19 cellular contexts compared by ENCODE assay signal in genomic region chr5:173855995-173856656, GRCh38. TPM values are rescaled to one million over a fixed set of nuclear protein-coding genes. Genes with fewer than 3 reads are reported as not detected.
DNase-seq lines count a peak whose midpoint lies in the region; ATAC-seq, FAIRE-seq and TF ChIP-seq lines count a peak whose summit lies in the region.
"Had no signal": no experiment of that assay in that cellular context is flagged by ENCODE, and none has a peak within 500 bp of the region (broad histone marks: within the 10 kb centered on the region; RNA-seq: fewer than 3 reads in every experiment).

No MANE protein-coding gene starts in this region.

- peaks cover 13% of the 10 kb centered on the region for H3K27me3 Mint-ChIP-seq in activated CD4-positive, alpha-beta T cell treated with anti-CD3 and anti-CD28 coated beads, Interleukin-2, amount 10 ng/mL, durations not matched to agents 7 days and 5 days
- peaks cover 4% of the 10 kb centered on the region for H3K27me3 Mint-ChIP-seq in nephron (ENCODE audit: low read depth)
- peaks cover 6% of the 10 kb centered on the region for H3K27me3 Mint-ChIP-seq in stimulated activated memory B cell treated with anti-CD40 and anti-IgM and Interleukin-4, amounts not matched to agents 10 μg/mL and 1 μg/mL and 100 μg/mL, for 72 hours

- no TSS peak for BruUV-seq in K562 (replicated peaks; lab: Mats Ljungman, UMichigan)

- H3K9me3 Mint-ChIP-seq in activated CD4-positive, alpha-beta T cell treated with anti-CD3 and anti-CD28 coated beads, Interleukin-2, amount 10 ng/mL, durations not matched to agents 7 days and 5 days = no peaks in the 10 kb centered on the region
- no peaks in the 10 kb centered on the region for H3K9me3 Mint-ChIP-seq in nephron
- H3K9me3 Mint-ChIP-seq in stimulated activated memory B cell treated with anti-CD40 and anti-IgM and Interleukin-4, amounts not matched to agents 10 μg/mL and 1 μg/mL and 100 μg/mL, for 72 hours = no peaks in the 10 kb centered on the region
- H3K9me3 Mint-ChIP-seq: CD4-positive, alpha-beta T cell had no signal

- no peak for DNase-seq in activated CD4-positive, alpha-beta T cell treated with anti-CD3 and anti-CD28 coated beads, Interleukin-2, amount 10 ng/mL, durations not matched to agents 7 days and 5 days
- DNase-seq in activated CD4-positive, alpha-beta T cell treated with anti-CD3 and anti-CD28 coated beads for 48 hours = no peak
- DNase-seq in K562 (ENCODE audit: extremely low read depth in 1 of 4, low spot score in 3 of 4) (no peak), AG08396 (ENCODE audit: low spot score) (no peak), head of caudate nucleus (no peak), testis (no peak)
- DNase-seq: CD4-positive, alpha-beta T cell; DMS79 treated with DMSO at 0.1 percent for 48 hours; NCI-H1436; NCI-H2029; NCI-H2171; NCI-H446 treated with DMSO at 0.1 percent for 48 hours; NK-92 treated with Interleukin-12 subunit alpha and Interleukin-12 subunit beta, amount 100 ng/mL, for 24 hours; SHP77 treated with DMSO at 0.1 percent for 48 hours had no signal

- in situ Hi-C loops in K562 (cut with MboI) = no loop called here

- TF ChIP-seq EP300 in K562 (IDR thresholded peaks at IDR 0.05; ENCODE audit: low read length) = no peak

- H4K20me1 ChIP-seq in K562 (replicated peaks; ENCODE audit: control insufficient read depth, insufficient read depth, low read length) = no peaks in the 10 kb centered on the region

- no peak overlapping the region for H3K4me3 Mint-ChIP-seq in activated CD4-positive, alpha-beta T cell treated with anti-CD3 and anti-CD28 coated beads, Interleukin-2, amount 10 ng/mL, durations not matched to agents 7 days and 5 days
- no peak overlapping the region for H3K4me3 Mint-ChIP-seq in nephron
- H3K4me3 Mint-ChIP-seq in stimulated activated memory B cell treated with anti-CD40 and anti-IgM and Interleukin-4, amounts not matched to agents 10 μg/mL and 1 μg/mL and 100 μg/mL, for 72 hours = no peak overlapping the region
- H3K4me3 Mint-ChIP-seq: CD4-positive, alpha-beta T cell had no signal

- POLR2A ChIA-PET in activated CD4-positive, alpha-beta T cell treated with anti-CD3 and anti-CD28 coated beads, Interleukin-2, amount 10 ng/mL, durations not matched to agents 7 days and 5 days (lab: Charles Lee) = no interaction called here
- POLR2A ChIA-PET in K562 (lab: Yijun Ruan, JAX) = interaction anchor here (0.6 to 3.1 kb wide), 14 partner anchors 8 to 54 kb away, joined by 3 to 11 read pairs (median 4); partner anchors contain the start of gene CPEB4

- 0% methylated on average over 2 of the region's 2 CpGs for WGBS in K562 (ENCODE audit: insufficient coverage, low coverage, missing lambda C conversion rate)
- WGBS in testis, 2 donors = 77 to 83% methylated on average over 2 of the region's 2 CpGs

- H3K9me3 ChIP-seq in K562 (replicated peaks; ENCODE audit: control insufficient read depth, insufficient read depth, low read depth, low read length) = no peaks in the 10 kb centered on the region
- H3K9me3 ChIP-seq in testis = no peaks in the 10 kb centered on the region
- H3K9me3 ChIP-seq: BE2C had no signal

- peak overlapping the region; percentile 66 for H2AFZ ChIP-seq in K562 (ENCODE audit: low read depth, low read length)

- H3K27ac Mint-ChIP-seq in activated CD4-positive, alpha-beta T cell treated with anti-CD3 and anti-CD28 coated beads, Interleukin-2, amount 10 ng/mL, durations not matched to agents 7 days and 5 days = peak overlapping the region; percentile 41
- H3K27ac Mint-ChIP-seq in nephron = peak overlapping the region; percentile 6 to 94 (median 55)
- H3K27ac Mint-ChIP-seq in stimulated activated memory B cell treated with anti-CD40 and anti-IgM and Interleukin-4, amounts not matched to agents 10 μg/mL and 1 μg/mL and 100 μg/mL, for 72 hours = peak overlapping the region; percentile 0
- H3K27ac Mint-ChIP-seq: CD4-positive, alpha-beta T cell had no signal

- no peaks in the 10 kb centered on the region for H3K9me1 ChIP-seq in K562 (ENCODE audit: control insufficient read depth, insufficient read depth, low read length)

- H3K4me2 ChIP-seq in K562 (ENCODE audit: insufficient read depth, low read length) = peak overlapping the region; percentile 68

- H3K36me3 ChIP-seq in K562 (ENCODE audit: control insufficient read depth, insufficient read depth, low read length) (no peaks in the 10 kb centered on the region), testis (ENCODE audit: low read depth, missing control alignments) (no peaks in the 10 kb centered on the region)
- H3K36me3 ChIP-seq: BE2C had no signal

- H3K4me3 ChIP-seq in K562 (no peak overlapping the region), testis (no peak overlapping the region)

- no peaks in the 10 kb centered on the region for H3K36me3 Mint-ChIP-seq in activated CD4-positive, alpha-beta T cell treated with anti-CD3 and anti-CD28 coated beads, Interleukin-2, amount 10 ng/mL, durations not matched to agents 7 days and 5 days (ENCODE audit: low read depth)
- no peaks in the 10 kb centered on the region for H3K36me3 Mint-ChIP-seq in nephron (ENCODE audit: low read depth)
- no peaks in the 10 kb centered on the region for H3K36me3 Mint-ChIP-seq in stimulated activated memory B cell treated with anti-CD40 and anti-IgM and Interleukin-4, amounts not matched to agents 10 μg/mL and 1 μg/mL and 100 μg/mL, for 72 hours

- H3K9ac ChIP-seq in K562 (ENCODE audit: insufficient read depth in 1 of 2, low read depth in 2 of 2, low read length in 2 of 2) = peak overlapping the region; percentile 53 to 63; a peak in 3 of 4 replicates

- intact Hi-C loops in K562 (cut with micrococcal nuclease) = loop anchor here (1.0 to 2.0 kb wide), 2 partner anchors 17 to 29 kb away; no protein-coding TSS in a partner anchor
- intact Hi-C loops in head of caudate nucleus (cut with DNase I) = no loop called here
- intact Hi-C loops in testis (cut with DNase I; ENCODE audit: low total_unique reads) = no loop called here

- peaks cover 4% of the 10 kb centered on the region for H3K4me1 Mint-ChIP-seq in activated CD4-positive, alpha-beta T cell treated with anti-CD3 and anti-CD28 coated beads, Interleukin-2, amount 10 ng/mL, durations not matched to agents 7 days and 5 days
- H3K4me1 Mint-ChIP-seq in nephron = peaks cover 10% of the 10 kb centered on the region
- H3K4me1 Mint-ChIP-seq in stimulated activated memory B cell treated with anti-CD40 and anti-IgM and Interleukin-4, amounts not matched to agents 10 μg/mL and 1 μg/mL and 100 μg/mL, for 72 hours = peaks cover 19% of the 10 kb centered on the region

- no peaks in the 10 kb centered on the region for H3K79me2 ChIP-seq in K562 (ENCODE audit: control insufficient read depth, insufficient read depth, low read length)

- CTCF ChIA-PET in activated CD4-positive, alpha-beta T cell treated with anti-CD3 and anti-CD28 coated beads, Interleukin-2, amount 10 ng/mL, durations not matched to agents 7 days and 5 days (lab: Charles Lee) = interaction anchor here (1.3 kb wide), 1 partner anchor 9 kb away, joined by 5 read pairs; no protein-coding TSS in a partner anchor
- CTCF ChIA-PET in K562 (lab: Yijun Ruan, JAX; ENCODE audit: low intra/inter-chr PET ratio) = no interaction called here

- H3K27ac ChIP-seq in K562 (ENCODE audit: extremely low read depth, low read depth, low read length) (peak overlapping the region; percentile 85), testis (no peak overlapping the region)
- H3K27ac ChIP-seq: 22Rv1 had no signal

- FAIRE-seq in K562 (lab: Jason Lieb, UNC) = no peak
- FAIRE-seq: D721Med had no signal

- ATAC-seq in K562 = no peak; the same call in 2 of the 3 replicates
- ATAC-seq in stimulated activated memory B cell treated with anti-CD40 and anti-IgM and Interleukin-4, amounts not matched to agents 10 μg/mL and 1 μg/mL and 100 μg/mL, for 72 hours = no peak

- H3K4me1 ChIP-seq in K562 (replicated peaks in 1 of 2; ENCODE audit: control insufficient read depth in 2 of 2, insufficient read depth in 2 of 2, low read length in 2 of 2) = peaks cover 81 to 98% of the 10 kb centered on the region in 2 experiments
- H3K4me1 ChIP-seq in testis = no peaks in the 10 kb centered on the region

- H3K27me3 ChIP-seq in K562 (ENCODE audit: control insufficient read depth in 2 of 2, insufficient read depth in 2 of 2, low read length in 2 of 2) (no peaks in the 10 kb centered on the region; a peak in 1 of 5 replicates), testis (no peaks in the 10 kb centered on the region)
- H3K27me3 ChIP-seq: BE2C had no signal

- TF ChIP-seq CTCF in K562 (IDR thresholded peaks at IDR 0.05 in 2 of 3, conservative IDR thresholded peaks at IDR 0.05 in 1 of 3; ENCODE audit: insufficient read depth in 2 of 3, low read depth in 1 of 3, low read length in 3 of 3) (no peak), nephron (IDR thresholded peaks at IDR 0.05; ENCODE audit: unreplicated experiment in 3 of 3) (no peak), testis (IDR thresholded peaks at IDR 0.05) (no peak)

- TF ChIP-seq POLR2A in K562 (conservative IDR thresholded peaks at IDR 0.05) (no peak), testis (IDR thresholded peaks at IDR 0.05) (no peak)

- no peak for TF ChIP-seq RAD21 in K562 (CRISPR knock-in tag; conservative IDR thresholded peaks at IDR 0.05 in 1 of 2, IDR thresholded peaks at IDR 0.05 in 1 of 2)

TF ChIP-seq in K562, 482 proteins besides CTCF, POLR2A, EP300 and RAD21 (continues in another document):
- TF ChIP-seq NEUROD1 (IDR thresholded peaks at IDR 0.05; ENCODE audit: borderline replicate concordance, low read depth, low read length, partially characterized antibody) = no peak

RNA-seq across cellular contexts. Expression of gene CPEB4, which starts 32.0 kb away (rescaled TPM):
- total RNA-seq in activated CD4-positive, alpha-beta T cell treated with anti-CD3 and anti-CD28 coated beads, Interleukin-2, amount 10 ng/mL, durations not matched to agents 7 days and 5 days = 10 to 100 TPM; 13.9 to 14.0 TPM
- total RNA-seq in K562 (2011; cell fraction: chromatin; rRNA removed; ENCODE audit: low replicate concordance) = 49.3 and 127 TPM in 2 replicates
- 32.2 and 37.4 TPM in 2 replicates for total RNA-seq in K562 (2011; cell fraction: nucleolus; rRNA removed)
- 56.7 and 64.2 TPM in 2 replicates for total RNA-seq in K562 (2011; cell fraction: nucleoplasm; rRNA removed)
- 9.5 and 10.2 TPM in 2 replicates for total RNA-seq in K562 (2014; rRNA removed)
- total RNA-seq in K562 (2014; rRNA removed; fragmentation: Illumina TruSeq; extraction: Trizol) = 20.6 and 21.8 TPM in 2 replicates
- total RNA-seq in K562 (2015; rRNA removed; fragmentation: Illumina TruSeq; extraction: Trizol) = 12.0 and 12.4 TPM in 2 replicates
- 17.7 and 19.7 TPM in 2 replicates for total RNA-seq in K562 (2021)
- polyA plus RNA-seq in K562 (2011; rRNA removed) = 17.6 and 21.3 TPM in 2 replicates
- 9.8 and 13.5 TPM in 2 replicates for polyA plus RNA-seq in K562 (2011; cell fraction: cytosol; rRNA removed)
- 33.8 and 38.5 TPM in 2 replicates for polyA plus RNA-seq in K562 (2011; cell fraction: nucleus; rRNA removed)
- 11.6 and 13.2 TPM in 2 replicates for polyA plus RNA-seq in K562 (2012)
- 9.3 and 13.2 TPM in 2 replicates for polyA plus RNA-seq in K562 (2014; fragmentation: Illumina TruSeq; extraction: Trizol)
- polyA plus RNA-seq in K562 (2014; fragmentation: Nextera tagmentation; extraction: Ambion mirVana) = 10 to 100 TPM in 1 of 2 experiments, 1 to 10 TPM in 1; 7.4 to 10.2 TPM
- polyA plus RNA-seq in K562 (2014; rRNA removed) = 11.0 and 12.2 TPM in 2 replicates
- 49.0 and 67.5 TPM in 2 replicates for polyA minus RNA-seq in K562 (2011; rRNA and poly(A)+ RNA removed)
- polyA minus RNA-seq in K562 (2011; cell fraction: cytosol; rRNA and poly(A)+ RNA removed) = 12.2 and 17.7 TPM in 2 replicates
- polyA minus RNA-seq in K562 (2011; cell fraction: nucleus; rRNA and poly(A)+ RNA removed) = 45.2 and 47.7 TPM in 2 replicates
- total RNA-seq in testis = 10 to 100 TPM; 52.9 to 64.4 TPM
- 29.4 TPM for polyA plus RNA-seq in testis (ENCODE audit: insufficient read depth, low read depth, low replicate concordance)

Comparison
In these comparisons a context has a peak if more than half of its experiments do, and no peak if none do; other contexts are left out.
1. H3K27ac Mint-ChIP-seq: peak in every context shown above with its lines; median percentile 55 in nephron; 41 in activated CD4-positive, alpha-beta T cell treated with anti-CD3 and anti-CD28 coated beads, Interleukin-2, amount 10 ng/mL, durations not matched to agents 7 days and 5 days; 0 in stimulated activated memory B cell treated with anti-CD40 and anti-IgM and Interleukin-4, amounts not matched to agents 10 μg/mL and 1 μg/mL and 100 μg/mL, for 72 hours.